17 cellular contexts compared by ENCODE assay signal in the genomic region with DNA sequence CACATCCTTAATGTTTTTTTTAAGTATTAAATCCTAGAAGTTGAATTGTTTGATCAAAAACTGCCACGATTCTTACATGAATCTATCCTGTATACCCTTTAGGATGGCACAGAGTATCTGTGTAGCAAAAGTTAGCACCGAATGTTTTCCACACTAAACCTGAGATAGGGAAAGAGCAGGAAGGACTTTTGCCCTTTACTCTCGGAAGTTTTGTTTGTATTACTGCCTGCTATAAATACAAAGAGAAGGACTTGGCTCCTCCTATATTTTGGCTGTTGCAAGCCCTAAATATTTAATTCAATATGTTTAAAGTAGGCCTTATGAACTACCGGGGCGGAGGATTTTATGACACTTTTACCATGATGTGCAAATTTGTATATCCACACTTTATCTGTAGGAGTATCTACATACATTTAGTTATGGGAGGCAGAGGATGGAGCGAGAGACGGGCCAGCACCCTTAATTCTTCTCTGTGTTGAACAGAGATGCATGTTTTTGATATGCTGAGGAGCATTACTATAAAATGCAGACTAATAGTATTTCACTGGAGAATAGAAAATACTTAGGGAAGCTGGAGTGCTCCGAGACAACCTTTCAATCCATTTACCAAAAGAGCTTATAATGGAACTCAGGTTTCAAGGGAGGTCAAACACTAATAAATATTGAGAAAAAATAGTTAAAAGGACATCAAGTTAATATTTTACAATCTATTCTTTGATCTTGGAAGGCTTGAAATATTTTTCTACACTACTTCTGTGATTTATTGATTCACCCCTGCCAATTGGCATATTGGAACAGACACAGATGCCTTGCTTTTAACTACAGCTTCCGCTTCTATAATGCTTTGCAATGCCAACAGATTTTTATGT.
"Had no signal": no experiment of that assay in that cellular context is flagged by ENCODE, and none has a peak within 500 bp of the region (broad histone marks: within the 10 kb centered on the region; RNA-seq: fewer than 3 reads in every experiment).

No MANE protein-coding gene starts in this region.

- H3K9ac ChIP-seq: parathyroid adenoma had no signal

- H3K4me1 ChIP-seq: parathyroid adenoma, right atrium auricular region, tibial artery, upper lobe of right lung had no signal

- H3K27ac ChIP-seq: epithelial cell of prostate, esophagus squamous epithelium, parathyroid adenoma, right atrium auricular region, spleen, suprapubic skin, tibial artery, upper lobe of right lung had no signal

- DNase-seq: activated CD4-positive, alpha-beta T cell treated with anti-CD3 and anti-CD28 coated beads, Interleukin-2, amount 50 U/mL, for 1 hour; activated CD8-positive, alpha-beta T cell treated with anti-CD3 and anti-CD28 coated beads for 36 hours; activated T-cell treated with anti-CD3 and anti-CD28 coated beads, Interleukin-2, amount 50 U/mL, for 4 hours; anterior cingulate cortex; effector CD8-positive, alpha-beta T cell; esophagus squamous epithelium; foreskin melanocyte; naive thymus-derived CD4-positive, alpha-beta T cell; nucleus accumbens; spleen; stimulated activated naive CD4-positive, alpha-beta T cell; tibial artery; upper lobe of right lung had no signal

- ATAC-seq: activated CD8-positive, alpha-beta T cell treated with anti-CD3 and anti-CD28 coated beads for 36 hours; activated T-cell treated with anti-CD3 and anti-CD28 coated beads, Interleukin-2, amount 50 U/mL, for 4 hours; naive thymus-derived CD4-positive, alpha-beta T cell; upper lobe of right lung had no signal

- H3K27me3 ChIP-seq: esophagus squamous epithelium, right atrium auricular region, spleen, suprapubic skin, tibial artery, upper lobe of right lung had no signal

- H2AFZ ChIP-seq: parathyroid adenoma had no signal

- H3K4me3 ChIP-seq: esophagus squamous epithelium, right atrium auricular region, spleen, suprapubic skin, tibial artery, upper lobe of right lung had no signal

- H3K79me2 ChIP-seq: parathyroid adenoma had no signal

- H3K9me3 ChIP-seq: esophagus squamous epithelium, right atrium auricular region, spleen, suprapubic skin, tibial artery, upper lobe of right lung had no signal

- H3K36me3 ChIP-seq: esophagus squamous epithelium, right atrium auricular region, spleen, suprapubic skin, tibial artery, upper lobe of right lung had no signal
